Comparison of ENCODE assay signal across 21 cellular contexts in genomic region chr3:88167704-88168103, GRCh38. TPM values are rescaled to one million over a fixed set of nuclear protein-coding genes. Genes with fewer than 3 reads are reported as not detected.
DNase-seq lines count a peak whose midpoint lies in the region; ATAC-seq and TF ChIP-seq lines count a peak whose summit lies in the region.
"Had no signal": no experiment of that assay in that cellular context is flagged by ENCODE, and none has a peak within 500 bp of the region (broad histone marks: within the 10 kb centered on the region; RNA-seq: fewer than 3 reads in every experiment).

No MANE protein-coding gene starts in this region.

- H3K27me3 ChIP-seq in IMR-90 (ENCODE audit: control insufficient read depth, insufficient read depth, low read length) (no peaks in the 10 kb centered on the region), smooth muscle cell (ENCODE audit: low read depth) (no peaks in the 10 kb centered on the region), SJCRH30 (no peaks in the 10 kb centered on the region)
- H3K27me3 ChIP-seq: BE2C; BLaER1 treated with 17β-estradiol and CSF1 and Interleukin-3, amounts not matched to agents 10 nM and 100 nM had no signal

- dilution Hi-C loops in IMR-90 (cut with HindIII; ENCODE audit: low sequenced_read_pairs, unreplicated experiment), result no loop called here

- no peak overlapping the region for H4K8ac ChIP-seq in IMR-90 (ENCODE audit: low read depth in 2 of 2, low read length in 2 of 2)

- H2BK5ac ChIP-seq in IMR-90 (ENCODE audit: low read depth, low read length, poor library complexity, severe bottlenecking), result no peak overlapping the region

- no peak overlapping the region for H2AK5ac ChIP-seq in IMR-90 (ENCODE audit: low read depth, low read length)

- H2AK9ac ChIP-seq in IMR-90 (replicated peaks; ENCODE audit: low read depth, low read length, poor library complexity), result no peak overlapping the region

- H3K4me2 ChIP-seq in IMR-90 (ENCODE audit: low read depth, low read length) (peak overlapping the region; percentile 84; the same call in 1 of the 2 replicates), smooth muscle cell (no peak overlapping the region)
- H3K4me2 ChIP-seq: A549; BLaER1 treated with 17β-estradiol and CSF1 and Interleukin-3, amounts not matched to agents 10 nM and 100 nM had no signal

- no peaks in the 10 kb centered on the region for H3K79me2 ChIP-seq in smooth muscle cell (ENCODE audit: low read depth)

- WGBS in IMR-90 (ENCODE audit: extremely low coverage in 2 of 2, insufficient read length in 1 of 2), 2 experiments, result no CpG with 5 or more reads among the region's 2 CpGs
- WGBS in smooth muscle cell (ENCODE audit: low lambda C conversion rate), result 47% methylated on average over 2 of the region's 2 CpGs

- H3K9me3 ChIP-seq in IMR-90 (ENCODE audit: control insufficient read depth, insufficient read depth, low read length), result no peaks in the 10 kb centered on the region
- H3K9me3 ChIP-seq in smooth muscle cell (replicated peaks; ENCODE audit: low read depth), result no peaks in the 10 kb centered on the region
- H3K9me3 ChIP-seq in SJCRH30 (replicated peaks), result no peaks in the 10 kb centered on the region
- H3K9me3 ChIP-seq: A549; BE2C; BLaER1 treated with 17β-estradiol and CSF1 and Interleukin-3, amounts not matched to agents 10 nM and 100 nM; HAP-1 had no signal

- in situ Hi-C loops in IMR-90 (cut with MboI; ENCODE audit: low sequenced_read_pairs), result no loop called here

- no peaks in the 10 kb centered on the region; a peak in 1 of 4 replicates for H3K79me1 ChIP-seq in IMR-90 (ENCODE audit: low read depth in 1 of 2, low read length in 2 of 2)

- no peak overlapping the region for H2BK20ac ChIP-seq in IMR-90 (ENCODE audit: low read depth, low read length)

- peak; percentile 78 for DNase-seq in IMR-90
- DNase-seq in astrocyte of the hippocampus (ENCODE audit: low read depth, low spot score), result peak; percentile 11
- DNase-seq in smooth muscle cell (lab: John Stamatoyannopoulos, UW; ENCODE audit: unreplicated experiment), result no peak
- DNase-seq in SJCRH30, result no peak
- DNase-seq in amygdala (lab: John Stamatoyannopoulos, UW), result no peak
- no peak for DNase-seq in T-helper 2 cell
- DNase-seq: 8988T; ACHN; AML-193; BE2C; CD4-positive, alpha-beta T cell; CD8-positive, alpha-beta memory T cell; DMS 273 treated with DMSO at 0.1 percent for 48 hours; DMS79; EL; GF-D8; GOT3; HFFc6 had no signal

- no peaks in the 10 kb centered on the region for H3K9me1 ChIP-seq in IMR-90 (ENCODE audit: insufficient read depth, low read length)

- TF ChIP-seq CTCF in IMR-90 (conservative IDR thresholded peaks at IDR 0.05; ENCODE audit: low read depth, low read length) (no peak), smooth muscle cell (IDR thresholded peaks at IDR 0.05; ENCODE audit: borderline replicate concordance, insufficient read depth, poor library complexity, severe bottlenecking) (no peak)

- no peak for TF ChIP-seq POLR2A in IMR-90 (IDR thresholded peaks at IDR 0.05; ENCODE audit: low read depth, low read length)

- H3K4ac ChIP-seq in IMR-90 (ENCODE audit: low read depth, low read length), result no peak overlapping the region

- H3K36me3 ChIP-seq in IMR-90 (ENCODE audit: control insufficient read depth, insufficient read depth, low read length) (no peaks in the 10 kb centered on the region), smooth muscle cell (ENCODE audit: low read depth) (peaks cover 2% of the 10 kb centered on the region), SJCRH30 (peaks cover 2% of the 10 kb centered on the region; the same call in 1 of the 2 replicates)
- H3K36me3 ChIP-seq: HAP-1 had no signal

- no peak overlapping the region for H3K18ac ChIP-seq in IMR-90 (ENCODE audit: low read depth, low read length)

- H4K5ac ChIP-seq in IMR-90 (ENCODE audit: low read depth, low read length), result no peak overlapping the region

- intact Hi-C loops in IMR-90 (cut with micrococcal nuclease), result no loop called here

- H4K91ac ChIP-seq in IMR-90 (ENCODE audit: insufficient read depth, low read depth, low read length), result no peak overlapping the region

- H3K4me1 ChIP-seq in IMR-90 (ENCODE audit: control insufficient read depth, insufficient read depth, low read length) (peaks cover 2% of the 10 kb centered on the region; the same call in 1 of the 2 replicates), smooth muscle cell (ENCODE audit: low read depth) (no peaks in the 10 kb centered on the region), SJCRH30 (no peaks in the 10 kb centered on the region)
- H3K4me1 ChIP-seq: A549, BE2C had no signal

- H3K9ac ChIP-seq in IMR-90 (ENCODE audit: low read depth, low read length) (no peak overlapping the region), smooth muscle cell (ENCODE audit: low read depth) (no peak overlapping the region)
- H3K9ac ChIP-seq: BLaER1 treated with 17β-estradiol and CSF1 and Interleukin-3, amounts not matched to agents 10 nM and 100 nM had no signal

- no peaks in the 10 kb centered on the region for H3F3A ChIP-seq in smooth muscle cell (ENCODE audit: low read depth)

- no peak overlapping the region for H3K14ac ChIP-seq in IMR-90 (replicated peaks; ENCODE audit: low read depth, low read length)

- H3K4me3 ChIP-seq in IMR-90 (ENCODE audit: insufficient read depth, low read depth, low read length), result no peak overlapping the region
- H3K4me3 ChIP-seq in smooth muscle cell, result no peak overlapping the region
- no peak overlapping the region for H3K4me3 ChIP-seq in SJCRH30
- H3K4me3 ChIP-seq: A549; BLaER1 treated with 17β-estradiol and CSF1 and Interleukin-3, amounts not matched to agents 10 nM and 100 nM; HAP-1 had no signal

- BruUV-seq in IMR-90 (replicated peaks; lab: Mats Ljungman, UMichigan), result no TSS peak

- POLR2A ChIA-PET in IMR-90 (lab: Charles Lee; ENCODE audit: unreplicated experiment), result no interaction called here

- no peak overlapping the region for H2BK15ac ChIP-seq in IMR-90 (ENCODE audit: low read depth, low read length)

- no peak overlapping the region for H3K56ac ChIP-seq in IMR-90 (ENCODE audit: extremely low read depth, insufficient read depth, low read length)

- peak; percentile 88 for ATAC-seq in IMR-90 (ENCODE audit: low read depth)
- ATAC-seq: A549 had no signal

- CTCF ChIA-PET in IMR-90 (lab: Yijun Ruan, JAX), result interaction anchor here (0.6 to 1.7 kb wide), 4 partner anchors 21 to 1789 kb away, joined by 3 to 4 read pairs (median 4); no protein-coding TSS in a partner anchor

- no peak overlapping the region for H3K23ac ChIP-seq in IMR-90 (ENCODE audit: low read depth, low read length)

- TF ChIP-seq RAD21 in IMR-90 (IDR thresholded peaks at IDR 0.05; ENCODE audit: low read length), result no peak

- H2AFZ ChIP-seq in IMR-90 (replicated peaks; ENCODE audit: low read length, poor library complexity), result no peak overlapping the region
- no peak overlapping the region for H2AFZ ChIP-seq in smooth muscle cell (ENCODE audit: low read depth)

- H3K27ac ChIP-seq in IMR-90 (ENCODE audit: insufficient read depth, low read length) (no peak overlapping the region), smooth muscle cell (ENCODE audit: low read depth) (peak overlapping the region; percentile 3), SJCRH30 (no peak overlapping the region)
- H3K27ac ChIP-seq: A549; BLaER1 treated with 17β-estradiol and CSF1 and Interleukin-3, amounts not matched to agents 10 nM and 100 nM had no signal

- no peaks in the 10 kb centered on the region for H4K20me1 ChIP-seq in IMR-90 (ENCODE audit: insufficient read depth, low read length)
- peaks cover 5% of the 10 kb centered on the region for H4K20me1 ChIP-seq in smooth muscle cell (ENCODE audit: low read depth)

- no peak overlapping the region for H2BK120ac ChIP-seq in IMR-90 (ENCODE audit: low read depth, low read length)

TF ChIP-seq in IMR-90, 13 proteins besides CTCF, POLR2A, EP300 and RAD21:
- no peak for TF ChIP-seq MXI1 (IDR thresholded peaks at IDR 0.05; ENCODE audit: borderline replicate concordance, low read depth, low read length)

RNA-seq across cellular contexts. Expression of gene C3orf38, which starts 17.9 kb away (rescaled TPM):
- total RNA-seq in IMR-90 (2012; rRNA removed) (16.7 and 27.8 TPM in 2 replicates), smooth muscle cell (26.3 and 36.9 TPM in 2 replicates)
- polyA plus RNA-seq in IMR-90 (2012; rRNA removed) (9.2 and 11.1 TPM in 2 replicates), smooth muscle cell (15.7 and 21.0 TPM in 2 replicates)
- polyA plus RNA-seq in IMR-90 (2012; cell fraction: cytosol; rRNA removed), result 1.7 and 1.9 TPM in 2 replicates
- 0.69 and 2.5 TPM in 2 replicates for polyA plus RNA-seq in IMR-90 (2012; cell fraction: nucleus; rRNA removed; ENCODE audit: low replicate concordance)
- 29.4 and 30.2 TPM in 2 replicates for total RNA-seq in SJCRH30 (2014; rRNA removed; shearing (Covaris generic))

Comparison
In these comparisons a context has a peak if more than half of its experiments do, and no peak if none do; other contexts are left out.
1. DNase-seq: peak in IMR-90 (single experiment) and astrocyte of the hippocampus (single experiment); none in smooth muscle cell (single experiment), SJCRH30 (0 of 2), amygdala (0 of 56) and T-helper 2 cell (0 of 5).